ENCODE assay signal across 7 cellular contexts in genomic region chrX:154157207-154157606, GRCh38. TPM values are rescaled to one million over a fixed set of nuclear protein-coding genes. Genes with fewer than 3 reads are reported as not detected.
"Had no signal": no experiment of that assay in that cellular context is flagged by ENCODE, and none has a peak within 500 bp of the region (broad histone marks: within the 10 kb centered on the region; RNA-seq: fewer than 3 reads in every experiment).

No MANE protein-coding gene starts in this region.

RNA-seq across cellular contexts. Expression of gene OPN1LW, which starts 13.2 kb away (rescaled TPM):
- total RNA-seq: GM23248, H4, H7, HepG2, HFFc6, HT1080 had no signal
- polyA plus RNA-seq: GM23248, HepG2, IgD-negative memory B cell had no signal

RNA-seq across cellular contexts. Expression of gene OPN1MW, which starts 25.2 kb away (rescaled TPM):
- total RNA-seq: GM23248, H4, H7, HepG2, HFFc6, HT1080 had no signal
- polyA plus RNA-seq: GM23248, HepG2, IgD-negative memory B cell had no signal
